In the genomic region with DNA sequence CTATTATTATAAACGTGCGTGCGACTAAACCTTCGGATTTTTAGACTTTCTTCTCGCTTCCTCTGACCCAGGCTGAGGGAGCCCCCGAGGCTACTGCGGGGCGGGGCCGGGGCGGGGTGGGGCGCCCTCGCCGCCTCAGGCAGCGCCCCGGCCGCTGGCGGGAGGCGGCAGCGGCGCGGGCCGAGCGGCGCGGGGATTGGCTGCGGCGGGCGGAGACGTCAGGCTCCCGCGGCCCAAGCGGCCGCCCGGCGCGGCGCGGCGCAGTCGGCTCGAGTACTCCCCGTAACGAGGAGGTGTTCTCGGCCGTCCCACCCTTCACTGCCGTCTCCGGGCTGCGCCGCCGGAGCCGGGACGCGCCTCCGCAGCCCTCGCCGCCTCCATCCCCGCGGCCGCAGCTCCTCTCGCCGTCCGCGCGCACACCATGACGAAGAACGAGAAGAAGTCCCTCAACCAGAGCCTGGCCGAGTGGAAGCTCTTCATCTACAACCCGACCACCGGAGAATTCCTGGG, we compare ENCODE assay signal across 1 cellular context.
TF ChIP-seq lines count a peak whose summit lies in the region.

A gene (plus strand): TSS at position 263 of the 510 bp plus-strand sequence. CDS start 159 bp downstream, at position 422.

TF ChIP-seq in HEK293, 187 proteins besides CTCF, POLR2A, EP300 and RAD21 (continued from another document):
- TF ChIP-seq, protein P1, sequence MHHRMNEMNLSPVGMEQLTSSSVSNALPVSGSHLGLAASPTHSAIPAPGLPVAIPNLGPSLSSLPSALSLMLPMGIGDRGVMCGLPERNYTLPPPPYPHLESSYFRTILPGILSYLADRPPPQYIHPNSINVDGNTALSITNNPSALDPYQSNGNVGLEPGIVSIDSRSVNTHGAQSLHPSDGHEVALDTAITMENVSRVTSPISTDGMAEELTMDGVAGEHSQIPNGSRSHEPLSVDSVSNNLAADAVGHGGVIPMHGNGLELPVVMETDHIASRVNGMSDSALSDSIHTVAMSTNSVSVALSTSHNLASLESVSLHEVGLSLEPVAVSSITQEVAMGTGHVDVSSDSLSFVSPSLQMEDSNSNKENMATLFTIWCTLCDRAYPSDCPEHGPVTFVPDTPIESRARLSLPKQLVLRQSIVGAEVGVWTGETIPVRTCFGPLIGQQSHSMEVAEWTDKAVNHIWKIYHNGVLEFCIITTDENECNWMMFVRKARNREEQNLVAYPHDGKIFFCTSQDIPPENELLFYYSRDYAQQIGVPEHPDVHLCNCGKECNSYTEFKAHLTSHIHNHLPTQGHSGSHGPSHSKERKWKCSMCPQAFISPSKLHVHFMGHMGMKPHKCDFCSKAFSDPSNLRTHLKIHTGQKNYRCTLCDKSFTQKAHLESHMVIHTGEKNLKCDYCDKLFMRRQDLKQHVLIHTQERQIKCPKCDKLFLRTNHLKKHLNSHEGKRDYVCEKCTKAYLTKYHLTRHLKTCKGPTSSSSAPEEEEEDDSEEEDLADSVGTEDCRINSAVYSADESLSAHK (tag by site-specific recombination; IDR thresholded peaks at IDR 0.05): no peak
- no peak for TF ChIP-seq ZNF837 (tag by site-specific recombination; IDR thresholded peaks at IDR 0.05)
- no peak for TF ChIP-seq ZXDB (tag by site-specific recombination; IDR thresholded peaks at IDR 0.05)
- TF ChIP-seq ZNF658 (tag by site-specific recombination; IDR thresholded peaks at IDR 0.05): no peak
- TF ChIP-seq, protein P2, sequence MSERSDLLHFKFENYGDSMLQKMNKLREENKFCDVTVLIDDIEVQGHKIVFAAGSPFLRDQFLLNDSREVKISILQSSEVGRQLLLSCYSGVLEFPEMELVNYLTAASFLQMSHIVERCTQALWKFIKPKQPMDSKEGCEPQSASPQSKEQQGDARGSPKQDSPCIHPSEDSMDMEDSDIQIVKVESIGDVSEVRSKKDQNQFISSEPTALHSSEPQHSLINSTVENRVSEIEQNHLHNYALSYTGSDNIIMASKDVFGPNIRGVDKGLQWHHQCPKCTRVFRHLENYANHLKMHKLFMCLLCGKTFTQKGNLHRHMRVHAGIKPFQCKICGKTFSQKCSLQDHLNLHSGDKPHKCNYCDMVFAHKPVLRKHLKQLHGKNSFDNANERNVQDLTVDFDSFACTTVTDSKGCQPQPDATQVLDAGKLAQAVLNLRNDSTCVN (tag by site-specific recombination; optimal IDR thresholded peaks at IDR 0.05): peak; percentile 82
- no peak for TF ChIP-seq ZNF510 (tag by site-specific recombination; IDR thresholded peaks at IDR 0.05; ENCODE audit: insufficient replicate concordance)
- TF ChIP-seq KLF9 (tag by site-specific recombination; IDR thresholded peaks at IDR 0.05; ENCODE audit: low read depth): 0 out of 2 replicates have a peak, but pooled peaks have one; percentile 40
- TF ChIP-seq ZNF561 (tag by site-specific recombination; IDR thresholded peaks at IDR 0.05; ENCODE audit: borderline replicate concordance): 0 out of 2 replicates have a peak, but pooled peaks have one; percentile 10
- TF ChIP-seq ZNF776 (tag by site-specific recombination; IDR thresholded peaks at IDR 0.05; ENCODE audit: borderline replicate concordance): no peak
- TF ChIP-seq ZFHX2 (tag by site-specific recombination; conservative IDR thresholded peaks at IDR 0.05): peak; percentile 47; the same call in 1 of the 2 replicates
- no peak for TF ChIP-seq ZBTB20 (tag by site-specific recombination; IDR thresholded peaks at IDR 0.05)
- TF ChIP-seq, protein P3, sequence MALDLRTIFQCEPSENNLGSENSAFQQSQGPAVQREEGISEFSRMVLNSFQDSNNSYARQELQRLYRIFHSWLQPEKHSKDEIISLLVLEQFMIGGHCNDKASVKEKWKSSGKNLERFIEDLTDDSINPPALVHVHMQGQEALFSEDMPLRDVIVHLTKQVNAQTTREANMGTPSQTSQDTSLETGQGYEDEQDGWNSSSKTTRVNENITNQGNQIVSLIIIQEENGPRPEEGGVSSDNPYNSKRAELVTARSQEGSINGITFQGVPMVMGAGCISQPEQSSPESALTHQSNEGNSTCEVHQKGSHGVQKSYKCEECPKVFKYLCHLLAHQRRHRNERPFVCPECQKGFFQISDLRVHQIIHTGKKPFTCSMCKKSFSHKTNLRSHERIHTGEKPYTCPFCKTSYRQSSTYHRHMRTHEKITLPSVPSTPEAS (tag by site-specific recombination; IDR thresholded peaks at IDR 0.05): no peak
- TF ChIP-seq, protein P4, sequence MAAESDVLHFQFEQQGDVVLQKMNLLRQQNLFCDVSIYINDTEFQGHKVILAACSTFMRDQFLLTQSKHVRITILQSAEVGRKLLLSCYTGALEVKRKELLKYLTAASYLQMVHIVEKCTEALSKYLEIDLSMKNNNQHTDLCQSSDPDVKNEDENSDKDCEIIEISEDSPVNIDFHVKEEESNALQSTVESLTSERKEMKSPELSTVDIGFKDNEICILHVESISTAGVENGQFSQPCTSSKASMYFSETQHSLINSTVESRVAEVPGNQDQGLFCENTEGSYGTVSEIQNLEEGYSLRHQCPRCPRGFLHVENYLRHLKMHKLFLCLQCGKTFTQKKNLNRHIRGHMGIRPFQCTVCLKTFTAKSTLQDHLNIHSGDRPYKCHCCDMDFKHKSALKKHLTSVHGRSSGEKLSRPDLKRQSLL (tag by site-specific recombination; IDR thresholded peaks at IDR 0.05): no peak
- no peak for TF ChIP-seq ZNF132 (tag by site-specific recombination; IDR thresholded peaks at IDR 0.05; ENCODE audit: borderline replicate concordance)
- TF ChIP-seq, protein P5, sequence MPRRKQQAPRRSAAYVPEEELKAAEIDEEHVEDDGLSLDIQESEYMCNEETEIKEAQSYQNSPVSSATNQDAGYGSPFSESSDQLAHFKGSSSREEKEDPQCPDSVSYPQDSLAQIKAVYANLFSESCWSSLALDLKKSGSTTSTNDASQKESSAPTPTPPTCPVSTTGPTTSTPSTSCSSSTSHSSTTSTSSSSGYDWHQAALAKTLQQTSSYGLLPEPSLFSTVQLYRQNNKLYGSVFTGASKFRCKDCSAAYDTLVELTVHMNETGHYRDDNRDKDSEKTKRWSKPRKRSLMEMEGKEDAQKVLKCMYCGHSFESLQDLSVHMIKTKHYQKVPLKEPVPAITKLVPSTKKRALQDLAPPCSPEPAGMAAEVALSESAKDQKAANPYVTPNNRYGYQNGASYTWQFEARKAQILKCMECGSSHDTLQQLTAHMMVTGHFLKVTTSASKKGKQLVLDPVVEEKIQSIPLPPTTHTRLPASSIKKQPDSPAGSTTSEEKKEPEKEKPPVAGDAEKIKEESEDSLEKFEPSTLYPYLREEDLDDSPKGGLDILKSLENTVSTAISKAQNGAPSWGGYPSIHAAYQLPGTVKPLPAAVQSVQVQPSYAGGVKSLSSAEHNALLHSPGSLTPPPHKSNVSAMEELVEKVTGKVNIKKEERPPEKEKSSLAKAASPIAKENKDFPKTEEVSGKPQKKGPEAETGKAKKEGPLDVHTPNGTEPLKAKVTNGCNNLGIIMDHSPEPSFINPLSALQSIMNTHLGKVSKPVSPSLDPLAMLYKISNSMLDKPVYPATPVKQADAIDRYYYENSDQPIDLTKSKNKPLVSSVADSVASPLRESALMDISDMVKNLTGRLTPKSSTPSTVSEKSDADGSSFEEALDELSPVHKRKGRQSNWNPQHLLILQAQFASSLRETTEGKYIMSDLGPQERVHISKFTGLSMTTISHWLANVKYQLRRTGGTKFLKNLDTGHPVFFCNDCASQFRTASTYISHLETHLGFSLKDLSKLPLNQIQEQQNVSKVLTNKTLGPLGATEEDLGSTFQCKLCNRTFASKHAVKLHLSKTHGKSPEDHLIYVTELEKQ (tag by site-specific recombination; IDR thresholded peaks at IDR 0.05; ENCODE audit: borderline replicate concordance): no peak
- no peak for TF ChIP-seq ZNF133 (tag by site-specific recombination; IDR thresholded peaks at IDR 0.05)
- TF ChIP-seq ZNF121 (tag by site-specific recombination; IDR thresholded peaks at IDR 0.05): no peak
- TF ChIP-seq ZNF514 (tag by site-specific recombination; IDR thresholded peaks at IDR 0.05): no peak
- no peak for TF ChIP-seq WT1 (tag by site-specific recombination; IDR thresholded peaks at IDR 0.05)
- no peak for TF ChIP-seq GLIS2 (tag by site-specific recombination; IDR thresholded peaks at IDR 0.05)
- 0 out of 2 replicates have a peak, but pooled peaks have one; percentile 63 for TF ChIP-seq HOXC10 (CRISPR knock-in tag; IDR thresholded peaks at IDR 0.05)
- TF ChIP-seq YY1 (tag by site-specific recombination; IDR thresholded peaks at IDR 0.05): no peak
- no peak for TF ChIP-seq ZNF530 (tag by site-specific recombination; IDR thresholded peaks at IDR 0.05; ENCODE audit: low read depth)
- TF ChIP-seq ZSCAN30 (tag by site-specific recombination; IDR thresholded peaks at IDR 0.05): peak; percentile 64; the same call in 1 of the 2 replicates
- no peak for TF ChIP-seq ZNF138 (tag by site-specific recombination; IDR thresholded peaks at IDR 0.05; ENCODE audit: borderline replicate concordance)
- TF ChIP-seq, protein P6, sequence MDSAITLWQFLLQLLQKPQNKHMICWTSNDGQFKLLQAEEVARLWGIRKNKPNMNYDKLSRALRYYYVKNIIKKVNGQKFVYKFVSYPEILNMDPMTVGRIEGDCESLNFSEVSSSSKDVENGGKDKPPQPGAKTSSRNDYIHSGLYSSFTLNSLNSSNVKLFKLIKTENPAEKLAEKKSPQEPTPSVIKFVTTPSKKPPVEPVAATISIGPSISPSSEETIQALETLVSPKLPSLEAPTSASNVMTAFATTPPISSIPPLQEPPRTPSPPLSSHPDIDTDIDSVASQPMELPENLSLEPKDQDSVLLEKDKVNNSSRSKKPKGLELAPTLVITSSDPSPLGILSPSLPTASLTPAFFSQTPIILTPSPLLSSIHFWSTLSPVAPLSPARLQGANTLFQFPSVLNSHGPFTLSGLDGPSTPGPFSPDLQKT (IDR thresholded peaks at IDR 0.05; ENCODE audit: borderline replicate concordance, low read depth, low read length): no peak
- TF ChIP-seq KLF16 (tag by site-specific recombination; IDR thresholded peaks at IDR 0.05): 0 out of 2 replicates have a peak, but pooled peaks have one; percentile 22
- TF ChIP-seq, protein P7, sequence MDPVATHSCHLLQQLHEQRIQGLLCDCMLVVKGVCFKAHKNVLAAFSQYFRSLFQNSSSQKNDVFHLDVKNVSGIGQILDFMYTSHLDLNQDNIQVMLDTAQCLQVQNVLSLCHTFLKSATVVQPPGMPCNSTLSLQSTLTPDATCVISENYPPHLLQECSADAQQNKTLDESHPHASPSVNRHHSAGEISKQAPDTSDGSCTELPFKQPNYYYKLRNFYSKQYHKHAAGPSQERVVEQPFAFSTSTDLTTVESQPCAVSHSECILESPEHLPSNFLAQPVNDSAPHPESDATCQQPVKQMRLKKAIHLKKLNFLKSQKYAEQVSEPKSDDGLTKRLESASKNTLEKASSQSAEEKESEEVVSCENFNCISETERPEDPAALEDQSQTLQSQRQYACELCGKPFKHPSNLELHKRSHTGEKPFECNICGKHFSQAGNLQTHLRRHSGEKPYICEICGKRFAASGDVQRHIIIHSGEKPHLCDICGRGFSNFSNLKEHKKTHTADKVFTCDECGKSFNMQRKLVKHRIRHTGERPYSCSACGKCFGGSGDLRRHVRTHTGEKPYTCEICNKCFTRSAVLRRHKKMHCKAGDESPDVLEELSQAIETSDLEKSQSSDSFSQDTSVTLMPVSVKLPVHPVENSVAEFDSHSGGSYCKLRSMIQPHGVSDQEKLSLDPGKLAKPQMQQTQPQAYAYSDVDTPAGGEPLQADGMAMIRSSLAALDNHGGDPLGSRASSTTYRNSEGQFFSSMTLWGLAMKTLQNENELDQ (tag by site-specific recombination; IDR thresholded peaks at IDR 0.05; ENCODE audit: low read depth): no peak
- TF ChIP-seq, protein P8, sequence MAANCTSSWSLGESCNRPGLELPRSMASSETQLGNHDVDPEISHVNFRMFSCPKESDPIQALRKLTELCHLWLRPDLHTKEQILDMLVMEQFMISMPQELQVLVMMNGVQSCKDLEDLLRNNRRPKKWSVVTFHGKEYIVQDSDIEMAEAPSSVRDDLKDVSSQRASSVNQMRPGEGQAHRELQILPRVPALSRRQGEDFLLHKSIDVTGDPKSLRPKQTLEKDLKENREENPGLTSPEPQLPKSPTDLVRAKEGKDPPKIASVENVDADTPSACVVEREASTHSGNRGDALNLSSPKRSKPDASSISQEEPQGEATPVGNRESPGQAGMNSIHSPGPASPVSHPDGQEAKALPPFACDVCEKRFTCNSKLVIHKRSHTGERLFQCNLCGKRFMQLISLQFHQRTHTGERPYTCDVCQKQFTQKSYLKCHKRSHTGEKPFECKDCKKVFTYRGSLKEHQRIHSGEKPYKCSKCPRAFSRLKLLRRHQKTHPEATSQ (tag by site-specific recombination; IDR thresholded peaks at IDR 0.05): no peak
- TF ChIP-seq ZNF391 (tag by site-specific recombination; IDR thresholded peaks at IDR 0.05; ENCODE audit: borderline replicate concordance, low read depth): no peak
- TF ChIP-seq ZNF426 (tag by site-specific recombination; IDR thresholded peaks at IDR 0.05): no peak
- TF ChIP-seq ZFP3 (tag by site-specific recombination; IDR thresholded peaks at IDR 0.05; ENCODE audit: low read depth): no peak
- TF ChIP-seq, protein P9, sequence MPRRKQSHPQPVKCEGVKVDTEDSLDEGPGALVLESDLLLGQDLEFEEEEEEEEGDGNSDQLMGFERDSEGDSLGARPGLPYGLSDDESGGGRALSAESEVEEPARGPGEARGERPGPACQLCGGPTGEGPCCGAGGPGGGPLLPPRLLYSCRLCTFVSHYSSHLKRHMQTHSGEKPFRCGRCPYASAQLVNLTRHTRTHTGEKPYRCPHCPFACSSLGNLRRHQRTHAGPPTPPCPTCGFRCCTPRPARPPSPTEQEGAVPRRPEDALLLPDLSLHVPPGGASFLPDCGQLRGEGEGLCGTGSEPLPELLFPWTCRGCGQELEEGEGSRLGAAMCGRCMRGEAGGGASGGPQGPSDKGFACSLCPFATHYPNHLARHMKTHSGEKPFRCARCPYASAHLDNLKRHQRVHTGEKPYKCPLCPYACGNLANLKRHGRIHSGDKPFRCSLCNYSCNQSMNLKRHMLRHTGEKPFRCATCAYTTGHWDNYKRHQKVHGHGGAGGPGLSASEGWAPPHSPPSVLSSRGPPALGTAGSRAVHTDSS (tag by site-specific recombination; IDR thresholded peaks at IDR 0.05): no peak
- no peak for TF ChIP-seq HOXD13 (CRISPR knock-in tag; IDR thresholded peaks at IDR 0.05; ENCODE audit: borderline replicate concordance)
- TF ChIP-seq, protein P10, sequence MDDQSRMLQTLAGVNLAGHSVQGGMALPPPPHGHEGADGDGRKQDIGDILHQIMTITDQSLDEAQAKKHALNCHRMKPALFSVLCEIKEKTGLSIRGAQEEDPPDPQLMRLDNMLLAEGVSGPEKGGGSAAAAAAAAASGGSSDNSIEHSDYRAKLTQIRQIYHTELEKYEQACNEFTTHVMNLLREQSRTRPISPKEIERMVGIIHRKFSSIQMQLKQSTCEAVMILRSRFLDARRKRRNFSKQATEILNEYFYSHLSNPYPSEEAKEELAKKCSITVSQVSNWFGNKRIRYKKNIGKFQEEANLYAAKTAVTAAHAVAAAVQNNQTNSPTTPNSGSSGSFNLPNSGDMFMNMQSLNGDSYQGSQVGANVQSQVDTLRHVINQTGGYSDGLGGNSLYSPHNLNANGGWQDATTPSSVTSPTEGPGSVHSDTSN (CRISPR knock-in tag; IDR thresholded peaks at IDR 0.05): peak; percentile 64; the same call in 1 of the 2 replicates
